In genomic region chr5:55982957-55983381, GRCh38 we compare ENCODE assay signal across 9 cellular contexts. TPM values are rescaled to one million over a fixed set of nuclear protein-coding genes. Genes with fewer than 3 reads are reported as not detected.
DNase-seq lines count a peak whose midpoint lies in the region; ATAC-seq and TF ChIP-seq lines count a peak whose summit lies in the region.
"Had no signal": no experiment of that assay in that cellular context is flagged by ENCODE, and none has a peak within 500 bp of the region (broad histone marks: within the 10 kb centered on the region; RNA-seq: fewer than 3 reads in every experiment).

No MANE protein-coding gene starts in this region.

- H3K9me3 ChIP-seq in H9 (ENCODE audit: control insufficient read depth, low read depth, low read length): no peaks in the 10 kb centered on the region

- no peak overlapping the region for H2AK5ac ChIP-seq in H9 (ENCODE audit: insufficient read length, low read length)

- no peak overlapping the region for H3K4ac ChIP-seq in H9 (ENCODE audit: low read depth, low read length)

- H3K18ac ChIP-seq in H9 (ENCODE audit: insufficient read length, low read depth, low read length): no peak overlapping the region

- no peak overlapping the region for H3K4me2 ChIP-seq in H9 (ENCODE audit: insufficient read depth, insufficient read length, low read length)

- no peak overlapping the region for H2BK120ac ChIP-seq in H9 (ENCODE audit: low read depth, low read length, poor library complexity, severe bottlenecking)

- H3K56ac ChIP-seq in H9 (ENCODE audit: insufficient read length, low read depth, low read length): no peak overlapping the region

- no peak overlapping the region for H3K27ac Mint-ChIP-seq in H9
- peak overlapping the region; percentile 66 for H3K27ac Mint-ChIP-seq in activated naive CD8-positive, alpha-beta T cell treated with anti-CD3 and anti-CD28 coated beads for 36 hours

- no peaks in the 10 kb centered on the region for H3K23me2 ChIP-seq in H9 (ENCODE audit: insufficient read length, low read depth, low read length, poor library complexity, severe bottlenecking)

- H3K9ac ChIP-seq in H9 (ENCODE audit: extremely low read depth, insufficient read length, low read length): no peak overlapping the region

- no peaks in the 10 kb centered on the region for H3K4me1 Mint-ChIP-seq in H9
- H3K4me1 Mint-ChIP-seq in activated naive CD8-positive, alpha-beta T cell treated with anti-CD3 and anti-CD28 coated beads for 36 hours: peaks cover 61% of the 10 kb centered on the region

- H4K5ac ChIP-seq in H9 (ENCODE audit: insufficient read length, low read depth, low read length): no peak overlapping the region

- ATAC-seq in HG02981 (IDR thresholded peaks at IDR 0.05; ENCODE audit: unreplicated experiment) (no peak), GM19467 (IDR thresholded peaks at IDR 0.05; ENCODE audit: unreplicated experiment) (no peak)

- H3K23ac ChIP-seq in H9 (ENCODE audit: insufficient read length, low read depth, low read length): no peak overlapping the region

- H3K14ac ChIP-seq in H9 (ENCODE audit: insufficient read depth, low read length): no peak overlapping the region

- no peak overlapping the region for H3K4me3 ChIP-seq in AG09309 (ENCODE audit: control insufficient read depth, low read depth, low read length)
- H3K4me3 ChIP-seq in kidney epithelial cell (ENCODE audit: low read depth, low read length): no peak overlapping the region

- H3K27me3 Mint-ChIP-seq in H9 (ENCODE audit: low read depth): no peaks in the 10 kb centered on the region
- no peaks in the 10 kb centered on the region for H3K27me3 Mint-ChIP-seq in activated naive CD8-positive, alpha-beta T cell treated with anti-CD3 and anti-CD28 coated beads for 36 hours

- H3K79me1 ChIP-seq in H9 (ENCODE audit: insufficient read depth, low read depth, low read length, poor library complexity, severe bottlenecking): no peaks in the 10 kb centered on the region

- no peak overlapping the region for H3K4me3 Mint-ChIP-seq in H9
- no peak overlapping the region for H3K4me3 Mint-ChIP-seq in activated naive CD8-positive, alpha-beta T cell treated with anti-CD3 and anti-CD28 coated beads for 36 hours

- no peak overlapping the region for H2BK12ac ChIP-seq in H9 (ENCODE audit: insufficient read length, low read depth, low read length)

- no peak overlapping the region for H2BK5ac ChIP-seq in H9 (ENCODE audit: insufficient read length, low read length)

- H4K20me1 ChIP-seq in H9 (ENCODE audit: control insufficient read depth, insufficient read depth, insufficient read length): no peaks in the 10 kb centered on the region

- H2BK20ac ChIP-seq in H9 (ENCODE audit: low read depth, low read length, poor library complexity, severe bottlenecking): no peak overlapping the region

- H3K79me2 ChIP-seq in H9 (ENCODE audit: insufficient read depth, low read length): no peaks in the 10 kb centered on the region

- TF ChIP-seq CTCF in AG09309 (IDR thresholded peaks at IDR 0.05; ENCODE audit: control insufficient read depth, insufficient read depth, low read depth, low read length, missing control alignments) (peak; percentile 17), H9 (conservative IDR thresholded peaks at IDR 0.05) (peak; percentile 44; the same call in 2 of the 3 replicates), kidney epithelial cell (IDR thresholded peaks at IDR 0.05; ENCODE audit: insufficient read depth, low read length, poor library complexity, severe bottlenecking) (peak; percentile 27)

- no peak overlapping the region for H3T11ph ChIP-seq in H9 (ENCODE audit: low read length)

- H3K27me3 ChIP-seq in H9 (ENCODE audit: insufficient read depth, low read length) (no peaks in the 10 kb centered on the region), kidney epithelial cell (ENCODE audit: control insufficient read depth, insufficient read depth, low read length) (no peaks in the 10 kb centered on the region)

- no peaks in the 10 kb centered on the region for H3K4me1 ChIP-seq in H9 (ENCODE audit: insufficient read depth, low read length)

- H3K36me3 Mint-ChIP-seq in H9 (ENCODE audit: insufficient read depth in 1 of 3, low read depth in 3 of 3): no peaks in the 10 kb centered on the region
- H3K36me3 Mint-ChIP-seq in activated naive CD8-positive, alpha-beta T cell treated with anti-CD3 and anti-CD28 coated beads for 36 hours: peaks cover 40% of the 10 kb centered on the region

- H2BK15ac ChIP-seq in H9 (ENCODE audit: low read depth, low read length): no peak overlapping the region

- no peaks in the 10 kb centered on the region for H3K9me3 Mint-ChIP-seq in H9
- peaks cover 5% of the 10 kb centered on the region for H3K9me3 Mint-ChIP-seq in activated naive CD8-positive, alpha-beta T cell treated with anti-CD3 and anti-CD28 coated beads for 36 hours

- no peak overlapping the region for H4K91ac ChIP-seq in H9 (ENCODE audit: insufficient read length, low read depth, low read length)

- no peak overlapping the region for H3K27ac ChIP-seq in H9 (ENCODE audit: insufficient read length, low read depth, low read length)

- WGBS in H9 (ENCODE audit: extremely low coverage, insufficient read length, low lambda C conversion rate): no CpG with 5 or more reads among the region's 5 CpGs

- H3K36me3 ChIP-seq in kidney epithelial cell (ENCODE audit: control insufficient read depth, insufficient read depth, low read length): no peaks in the 10 kb centered on the region

- DNase-seq in AG09309 (ENCODE audit: low read depth): no peak
- DNase-seq in H9: no peak
- DNase-seq in activated naive CD8-positive, alpha-beta T cell treated with anti-CD3 and anti-CD28 coated beads for 36 hours: no peak
- DNase-seq in kidney epithelial cell (ENCODE audit: low read depth): no peak
- DNase-seq in activated effector memory CD4-positive, alpha-beta T cell treated with anti-CD3 and anti-CD28 coated beads, Interleukin-2, amount 50 U/mL, for 16 hours: no peak
- DNase-seq in NCI-H2196 treated with DMSO at 0.1 percent for 48 hours (lab: John Stamatoyannopoulos, UW; ENCODE audit: unreplicated experiment): no peak
- DNase-seq: stimulated activated CD4-positive, alpha-beta T cell treated with anti-CD3 and anti-CD28 coated beads, Interleukin-12 subunit alpha, Interleukin-12 subunit beta, amount 100 ng/mL, for 4 hours had no signal

- no peak overlapping the region for H2AFZ ChIP-seq in H9 (ENCODE audit: low read length)

- H4K8ac ChIP-seq in H9 (replicated peaks; ENCODE audit: insufficient read length, low read depth, low read length): no peak overlapping the region

RNA-seq across cellular contexts. Expression of gene IL6ST, which starts 11.8 kb away (rescaled TPM):
- 10.3 and 11.1 TPM in 2 replicates for total RNA-seq in H9 (2021)
- total RNA-seq in activated naive CD8-positive, alpha-beta T cell treated with anti-CD3 and anti-CD28 coated beads for 36 hours: 10 to 100 TPM; 47.1 to 58.0 TPM
- total RNA-seq in kidney epithelial cell: 139 and 166 TPM in 2 replicates
